In genomic region chr3:106006001-106006400, GRCh38 we compare ENCODE assay signal across 15 cellular contexts.
A peak's percentile ranks its signal among the peaks of the same experiment; 100 is the strongest.
DNase-seq lines count a peak whose midpoint lies in the region; ATAC-seq and TF ChIP-seq lines count a peak whose summit lies in the region.
"Had no signal": no experiment of that assay in that cellular context is flagged by ENCODE, and none has a peak within 500 bp of the region (broad histone marks: within the 10 kb centered on the region; RNA-seq: fewer than 3 reads in every experiment).

No MANE protein-coding gene starts in this region.

- ATAC-seq in esophagus mucosa (peak; percentile 95), GM18517 (IDR thresholded peaks at IDR 0.05; ENCODE audit: unreplicated experiment) (no peak), GM19035 (IDR thresholded peaks at IDR 0.05; ENCODE audit: unreplicated experiment) (no peak), GM21390 (IDR thresholded peaks at IDR 0.05; ENCODE audit: unreplicated experiment) (no peak)
- ATAC-seq: stimulated activated naive CD8-positive, alpha-beta T cell treated with anti-CD3 and anti-CD28 coated beads, Interleukin-15, amount 100 ng/mL, for 72 hours had no signal

- POLR2A ChIA-PET in RWPE1 (lab: Yijun Ruan, JAX; ENCODE audit: low non-redundant PET): no interaction called here

- CTCF ChIA-PET in RWPE1 (lab: Yijun Ruan, JAX): no interaction called here

- no peak overlapping the region for H3K27ac ChIP-seq in RWPE1
- H3K27ac ChIP-seq: cardiac muscle cell, prostate gland had no signal

- peak; percentile 97 for DNase-seq in ELR (ENCODE audit: low read depth)
- peak; percentile 73 for DNase-seq in RWPE1 (ENCODE audit: low spot score)
- DNase-seq in non-pigmented ciliary epithelial cell (ENCODE audit: low read depth): peak; percentile 94
- DNase-seq in NCI-H1092 (lab: John Stamatoyannopoulos, UW): no peak
- DNase-seq: activated CD4-positive, alpha-beta T cell treated with anti-CD3 and anti-CD28 coated beads, Interleukin-2, amount 10 ng/mL, durations not matched to agents 7 days and 5 days; CD4-positive, alpha-beta T cell; Karpas-422; NCI-H2171 treated with DMSO at 0.1 percent for 48 hours; stimulated activated naive CD8-positive, alpha-beta T cell treated with anti-CD3 and anti-CD28 coated beads, Interleukin-15, amount 100 ng/mL, for 72 hours had no signal

- TF ChIP-seq CTCF in RWPE1 (conservative IDR thresholded peaks at IDR 0.05; ENCODE audit: low read depth): no peak
